Comparison of ENCODE assay signal across 8 cellular contexts in the genomic region with DNA sequence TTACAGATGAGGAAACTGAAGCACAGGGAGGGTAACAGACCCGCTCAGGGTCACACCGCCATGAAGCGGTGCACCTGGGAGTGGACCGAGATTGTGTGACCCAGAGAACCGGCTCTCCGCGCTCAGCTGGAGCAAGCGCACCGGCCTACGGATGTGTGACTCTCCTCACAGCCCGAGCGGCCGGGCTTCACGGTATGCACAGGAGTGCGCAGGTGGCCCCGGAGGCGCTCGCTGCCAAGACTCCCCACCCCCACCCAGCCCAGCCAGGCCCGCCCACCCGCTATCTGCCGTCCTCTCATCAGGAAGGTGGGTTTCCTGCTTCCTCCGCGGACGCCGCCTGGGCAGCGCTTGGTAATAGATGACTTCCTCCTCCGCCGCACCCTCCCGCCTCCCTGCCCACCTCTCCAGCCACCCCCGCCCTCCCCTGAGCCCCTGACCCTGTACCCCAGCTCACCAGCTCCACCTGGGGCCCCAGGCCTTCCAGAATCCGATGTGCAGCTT.
DNase-seq lines count a peak whose midpoint lies in the region; ATAC-seq and TF ChIP-seq lines count a peak whose summit lies in the region.

No MANE protein-coding gene starts in this region.

- peaks cover 16 to 34% of the 10 kb centered on the region in 2 donors for H3K4me1 ChIP-seq in lung (ENCODE audit: control insufficient read depth in 2 of 2, insufficient read depth in 2 of 2, low read length in 2 of 2)

- H3K27ac ChIP-seq in lung (ENCODE audit: low read depth in 1 of 2, low read length in 1 of 2) = peak overlapping the region in 1 of 2 donors; percentile 45

- ATAC-seq in GM21717 (IDR thresholded peaks at IDR 0.05; ENCODE audit: unreplicated experiment) = peak; percentile 25
- no peak for ATAC-seq in lung (ENCODE audit: insufficient read depth, low FRiP score)
- ATAC-seq in GM18517 (IDR thresholded peaks at IDR 0.05; ENCODE audit: unreplicated experiment) = no peak
- no peak for ATAC-seq in GM18502 (IDR thresholded peaks at IDR 0.05; ENCODE audit: poor library complexity, unreplicated experiment)

- no peak for TF ChIP-seq CTCF in lung (IDR thresholded peaks at IDR 0.05; ENCODE audit: control extremely low read depth, extremely low read depth)

- 34 to 59% methylated on average over 31 of the region's 31 CpGs for WGBS in lung, 2 donors

- peaks cover 0 to 25% of the 10 kb centered on the region in 2 donors for H3K36me3 ChIP-seq in lung (ENCODE audit: control insufficient read depth in 2 of 2, insufficient read depth in 2 of 2, low read length in 2 of 2)

- H3K9me3 ChIP-seq in lung (ENCODE audit: control insufficient read depth in 2 of 2, insufficient read depth in 1 of 2, low read length in 1 of 2) = peaks cover 0 to 5% of the 10 kb centered on the region in 2 donors

- no peak overlapping the region for H3K4me3 ChIP-seq in lung

- peak; percentile 38 for DNase-seq in CD1c-positive myeloid dendritic cell (ENCODE audit: extremely low spot score)
- peak; percentile 25 for DNase-seq in activated T-helper 1 cell treated with Interleukin-2 at 50 U/mL for 16 hours (ENCODE audit: low read depth)
- DNase-seq in lung (ENCODE audit: low spot score) = peak; percentile 39
- DNase-seq in foreskin melanocyte = no peak
- DNase-seq in islet precursor cell = no peak

- no peaks in the 10 kb centered on the region for H3K27me3 ChIP-seq in lung (ENCODE audit: control insufficient read depth, insufficient read depth)

Comparison
In these comparisons a context has a peak if more than half of its experiments do, and no peak if none do; other contexts are left out.
1. DNase-seq: peak in CD1c-positive myeloid dendritic cell (single experiment), activated T-helper 1 cell treated with Interleukin-2 at 50 U/mL for 16 hours (single experiment) and lung (single experiment); none in foreskin melanocyte (single experiment) and islet precursor cell (single experiment).